14 cellular contexts compared by ENCODE assay signal in the genomic region with DNA sequence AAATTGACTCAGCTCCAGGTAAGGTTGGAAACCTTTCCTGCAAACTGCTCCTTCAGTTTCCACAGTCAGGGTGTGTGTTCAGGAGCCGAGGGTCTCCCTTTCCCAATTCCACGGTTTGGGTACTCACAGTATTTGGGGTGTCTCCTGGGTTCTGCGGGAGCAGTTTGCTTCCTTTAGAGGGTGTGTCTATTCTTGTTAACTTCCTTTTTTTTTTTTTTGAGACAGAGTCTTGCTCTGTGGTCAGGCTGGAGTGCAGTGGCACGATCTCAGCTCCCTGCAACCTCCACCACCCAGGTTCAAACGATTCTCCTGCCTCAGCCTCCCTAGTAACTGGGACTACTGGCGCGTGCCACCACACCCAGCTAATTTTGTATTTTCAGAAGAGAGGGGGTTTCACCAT.
A peak's percentile ranks its signal among the peaks of the same experiment; 100 is the strongest.
DNase-seq lines count a peak whose midpoint lies in the region; TF ChIP-seq lines count a peak whose summit lies in the region.
"Had no signal": no experiment of that assay in that cellular context is flagged by ENCODE, and none has a peak within 500 bp of the region (broad histone marks: within the 10 kb centered on the region; RNA-seq: fewer than 3 reads in every experiment).

No MANE protein-coding gene starts in this region.

- H3K4me3 Mint-ChIP-seq in endothelial cell (ENCODE audit: unreplicated experiment) = no peak overlapping the region

- no peaks in the 10 kb centered on the region for H3K27me3 ChIP-seq in PC-9 (ENCODE audit: insufficient read depth, low read depth)
- H3K27me3 ChIP-seq: Peyer's patch had no signal

- POLR2A ChIA-PET in PC-9 (lab: Charles Lee; ENCODE audit: unreplicated experiment) = no interaction called here

- 0 out of 2 replicates have a peak, but pooled peaks cover 10% of the 10 kb centered on the region for H3K4me1 ChIP-seq in PC-9 (replicated peaks; ENCODE audit: insufficient read depth)
- H3K4me1 ChIP-seq: Peyer's patch had no signal

- H3K79me2 ChIP-seq in PC-9 (ENCODE audit: low read depth) = no peaks in the 10 kb centered on the region

- H3K9me3 Mint-ChIP-seq in endothelial cell (ENCODE audit: unreplicated experiment) = no peaks in the 10 kb centered on the region

- no peaks in the 10 kb centered on the region for H3F3A ChIP-seq in PC-9 (ENCODE audit: insufficient read depth, low read depth)

- H3K27ac ChIP-seq in PC-9 = no peak overlapping the region
- H3K27ac ChIP-seq: Peyer's patch had no signal

- H3K4me3 ChIP-seq in PC-9 = no peak overlapping the region
- H3K4me3 ChIP-seq: HAP-1, Peyer's patch had no signal

- no peaks in the 10 kb centered on the region for H3K9me2 ChIP-seq in PC-9 (ENCODE audit: insufficient read depth)

- in situ Hi-C loops in KBM-7 (cut with MboI; ENCODE audit: low pct_unique_long_range_greater_than_20kb, low sequenced_read_pairs) = no loop called here

- H3K36me3 Mint-ChIP-seq in endothelial cell (ENCODE audit: low read depth, unreplicated experiment) = no peaks in the 10 kb centered on the region

- DNase-seq in KBM-7 (peak; percentile 28), MV-4-11 (lab: John Stamatoyannopoulos, UW) (peak; percentile 52), PC-9 (no peak), endothelial cell (ENCODE audit: low spot score) (no peak), hippocampal formation (lab: John Stamatoyannopoulos, UW) (no peak), cerebellar nuclear complex (lab: John Stamatoyannopoulos, UW) (no peak), SHP77 treated with DMSO at 0.1 percent for 48 hours (lab: John Stamatoyannopoulos, UW) (no peak)
- DNase-seq: DMS 273 treated with DMSO at 0.1 percent for 48 hours, NCI-H1694, NCI-H446, Peyer's patch, Right ventricle myocardium superior, T-helper 2 cell had no signal

- H3K4me1 Mint-ChIP-seq in endothelial cell (ENCODE audit: unreplicated experiment) = peaks cover 14% of the 10 kb centered on the region

- H2AFZ ChIP-seq in PC-9 = 0 out of 2 replicates have a peak overlapping the region, but pooled peaks have one; percentile 64

- H3K4me2 ChIP-seq in PC-9 = no peak overlapping the region

- peak overlapping the region; percentile 67 for H3K27ac Mint-ChIP-seq in endothelial cell (ENCODE audit: unreplicated experiment)

- H3K36me3 ChIP-seq in PC-9 (ENCODE audit: low read depth) = no peaks in the 10 kb centered on the region
- H3K36me3 ChIP-seq: HAP-1, Peyer's patch had no signal

- no peaks in the 10 kb centered on the region for H4K20me1 ChIP-seq in PC-9 (ENCODE audit: insufficient read depth)

- peaks cover 1% of the 10 kb centered on the region for H3K27me3 Mint-ChIP-seq in endothelial cell (ENCODE audit: unreplicated experiment)

- intact Hi-C loops in PC-9 (cut with micrococcal nuclease; ENCODE audit: unreplicated experiment) = no loop called here

- no TSS peak for BruUV-seq in PC-9 (replicated peaks; lab: Mats Ljungman, UMichigan)

- H3K9me3 ChIP-seq in PC-9 (ENCODE audit: insufficient read depth, low read depth) = no peaks in the 10 kb centered on the region
- H3K9me3 ChIP-seq: HAP-1, Peyer's patch had no signal

- CTCF ChIA-PET in PC-9 (lab: Charles Lee) = no interaction called here

- TF ChIP-seq CTCF in PC-9 (conservative IDR thresholded peaks at IDR 0.05) = no peak
- no peak for TF ChIP-seq CTCF in endothelial cell (IDR thresholded peaks at IDR 0.05; ENCODE audit: unreplicated experiment)

Comparison
In these comparisons a context has a peak if more than half of its experiments do, and no peak if none do; other contexts are left out.
1. DNase-seq: peak in KBM-7 (single experiment) and MV-4-11 (single experiment); none in PC-9 (0 of 2), endothelial cell (single experiment), hippocampal formation (0 of 2), cerebellar nuclear complex (0 of 2) and SHP77 treated with DMSO at 0.1 percent for 48 hours (single experiment).